ENCODE assay signal across 10 cellular contexts in genomic region chr11:65646921-65647701, GRCh38. TPM values are rescaled to one million over a fixed set of nuclear protein-coding genes. Genes with fewer than 3 reads are reported as not detected.
DNase-seq lines count a peak whose midpoint lies in the region; ATAC-seq and TF ChIP-seq lines count a peak whose summit lies in the region.
"Had no signal": no experiment of that assay in that cellular context is flagged by ENCODE, and none has a peak within 500 bp of the region (broad histone marks: within the 10 kb centered on the region; RNA-seq: fewer than 3 reads in every experiment).

No MANE protein-coding gene starts in this region.

- H4K5ac ChIP-seq in mesendoderm (ENCODE audit: low read length): no peak overlapping the region

- no peak overlapping the region for H3K27ac ChIP-seq in cardiac muscle cell
- peak overlapping the region; percentile 14 to 44 for H3K27ac ChIP-seq in esophagus (ENCODE audit: low read depth in 2 of 2, low read length in 1 of 2)
- H3K27ac ChIP-seq in mesendoderm (ENCODE audit: low read depth, low read length): no peak overlapping the region

- intact Hi-C loops in Right ventricle myocardium inferior (cut with DNase I): no loop called here

- H3K18ac ChIP-seq in mesendoderm (ENCODE audit: low read length): peak overlapping the region; percentile 5

- no peak for ATAC-seq in Right ventricle myocardium inferior
- no peak for ATAC-seq in GM19328 (IDR thresholded peaks at IDR 0.05; ENCODE audit: unreplicated experiment)
- ATAC-seq in GM19452 (IDR thresholded peaks at IDR 0.05; ENCODE audit: unreplicated experiment): no peak
- ATAC-seq in HG03039 (IDR thresholded peaks at IDR 0.05; ENCODE audit: unreplicated experiment): no peak

- no peaks in the 10 kb centered on the region for H3K79me1 ChIP-seq in mesendoderm (ENCODE audit: low read length)

- H3K4me3 ChIP-seq in cardiac muscle cell (peak overlapping the region; percentile 15), esophagus (ENCODE audit: low read depth in 1 of 2, low read length in 2 of 2) (peak overlapping the region; percentile 48 to 52), mesendoderm (ENCODE audit: low read length) (peak overlapping the region; percentile 54)
- H3K4me3 ChIP-seq: MG63 had no signal

- H3K9me3 ChIP-seq in cardiac muscle cell (ENCODE audit: low read depth): no peaks in the 10 kb centered on the region
- H3K9me3 ChIP-seq in esophagus (ENCODE audit: control insufficient read depth in 2 of 2, insufficient read depth in 1 of 2, low read depth in 1 of 2, low read length in 1 of 2): no peaks in the 10 kb centered on the region
- H3K9me3 ChIP-seq: MG63 had no signal

- H2BK15ac ChIP-seq in mesendoderm (replicated peaks; ENCODE audit: low read depth): no peak overlapping the region

- DNase-seq in cardiac muscle cell (ENCODE audit: low read depth in 1 of 2, low spot score in 1 of 2) (peak in 1 of 2 donors; percentile 35), Right ventricle myocardium inferior (ENCODE audit: missing footprints) (no peak), mesendoderm (peak; percentile 51)
- DNase-seq in stimulated activated naive CD4-positive, alpha-beta T cell treated with Interleukin-2 at 50 U/mL for 16 hours (lab: John Stamatoyannopoulos, UW): no peak
- DNase-seq: activated CD8-positive, alpha-beta memory T cell treated with anti-CD3 and anti-CD28 coated beads for 24 hours; MG63 had no signal

- H3K4me1 ChIP-seq in cardiac muscle cell (ENCODE audit: low read depth): no peaks in the 10 kb centered on the region
- peaks cover 3 to 43% of the 10 kb centered on the region in 2 donors for H3K4me1 ChIP-seq in esophagus (ENCODE audit: control insufficient read depth in 2 of 2, insufficient read depth in 2 of 2, low read length in 1 of 2)
- no peaks in the 10 kb centered on the region for H3K4me1 ChIP-seq in mesendoderm (ENCODE audit: control insufficient read depth, low read depth, low read length)

- H3K36me3 ChIP-seq in cardiac muscle cell (no peaks in the 10 kb centered on the region), esophagus (ENCODE audit: control insufficient read depth in 2 of 2, insufficient read depth in 2 of 2, low read length in 1 of 2) (peaks cover 0 to 31% of the 10 kb centered on the region in 2 donors), mesendoderm (ENCODE audit: control insufficient read depth, insufficient read depth, low read length) (no peaks in the 10 kb centered on the region)

- no peak overlapping the region for H2BK5ac ChIP-seq in mesendoderm (ENCODE audit: low read length)

- peak overlapping the region; percentile 94 for H3K56ac ChIP-seq in mesendoderm (ENCODE audit: low read length)

- peak overlapping the region; percentile 73 for H3K9ac ChIP-seq in mesendoderm (ENCODE audit: low read length)

- no peaks in the 10 kb centered on the region for H3K79me2 ChIP-seq in mesendoderm (ENCODE audit: control insufficient read depth, insufficient read depth, low read length)

- no peak overlapping the region for H4K8ac ChIP-seq in mesendoderm (ENCODE audit: low read depth, low read length)

- 45 to 49% methylated on average over 78 to 91 of the region's 91 CpGs for WGBS in esophagus, 2 donors
- no CpG with 5 or more reads among the region's 91 CpGs for WGBS in mesendoderm (ENCODE audit: extremely low coverage, insufficient coverage, low lambda C conversion rate)

- no peak overlapping the region for H2AK5ac ChIP-seq in mesendoderm (ENCODE audit: low read length)

- peak; percentile 5 for TF ChIP-seq CTCF in cardiac muscle cell (IDR thresholded peaks at IDR 0.05; ENCODE audit: low read depth, low read length)

- H3K4ac ChIP-seq in mesendoderm (ENCODE audit: low read depth, low read length): no peak overlapping the region

- H2BK120ac ChIP-seq in mesendoderm (ENCODE audit: low read depth, low read length): no peak overlapping the region

- no peak overlapping the region for H3K23ac ChIP-seq in mesendoderm (ENCODE audit: low read length)

- peak overlapping the region; percentile 83 for H3K4me2 ChIP-seq in mesendoderm (ENCODE audit: low read length)

- no peaks in the 10 kb centered on the region for H3K27me3 ChIP-seq in cardiac muscle cell
- no peaks in the 10 kb centered on the region for H3K27me3 ChIP-seq in esophagus (ENCODE audit: control insufficient read depth in 1 of 2, insufficient read depth in 2 of 2, low read length in 2 of 2)
- no peaks in the 10 kb centered on the region for H3K27me3 ChIP-seq in mesendoderm (ENCODE audit: insufficient read depth, low read length, poor library complexity)
- H3K27me3 ChIP-seq: MG63 had no signal

RNA-seq across cellular contexts. Expression of gene SIPA1, which starts 9.2 kb away (rescaled TPM):
- total RNA-seq in cardiac muscle cell (17.3 and 25.9 TPM in 2 replicates), Right ventricle myocardium inferior (28.2 TPM)
- polyA plus RNA-seq in cardiac muscle cell (21.6 and 33.7 TPM in 2 replicates), esophagus (10 to 100 TPM; 22.8 to 32.5 TPM)
- polyA plus RNA-seq in mesendoderm (2013, experiment 1 of 2): 36.3 TPM
- 38.3 TPM for polyA plus RNA-seq in mesendoderm (2013, experiment 2 of 2)

RNA-seq across cellular contexts. Expression of gene RELA, which starts 15.6 kb away (rescaled TPM):
- total RNA-seq in cardiac muscle cell (39.8 and 51.9 TPM in 2 replicates), Right ventricle myocardium inferior (36.7 TPM)
- polyA plus RNA-seq in cardiac muscle cell (46.2 and 46.5 TPM in 2 replicates), esophagus (10 to 100 TPM; 39.6 to 40.0 TPM)
- polyA plus RNA-seq in mesendoderm (2013, experiment 1 of 2): 19.9 TPM
- polyA plus RNA-seq in mesendoderm (2013, experiment 2 of 2): 22.4 TPM

RNA-seq across cellular contexts. Expression of gene PCNX3, which starts 31.5 kb away (rescaled TPM):
- total RNA-seq in cardiac muscle cell (40.9 and 42.7 TPM in 2 replicates), Right ventricle myocardium inferior (12.4 TPM)
- polyA plus RNA-seq in cardiac muscle cell (18.9 and 22.0 TPM in 2 replicates), esophagus (10 to 100 TPM; 15.0 to 16.1 TPM)
- 16.1 TPM for polyA plus RNA-seq in mesendoderm (2013, experiment 1 of 2)
- polyA plus RNA-seq in mesendoderm (2013, experiment 2 of 2): 16.3 TPM

RNA-seq across cellular contexts. Expression of gene MAP3K11, which starts 33.1 kb away (rescaled TPM):
- 44.8 and 63.1 TPM in 2 replicates for total RNA-seq in cardiac muscle cell
- polyA plus RNA-seq in cardiac muscle cell: 25.9 and 31.2 TPM in 2 replicates
- 40.0 TPM for total RNA-seq in Right ventricle myocardium inferior
- 10 to 100 TPM; 25.7 to 35.2 TPM for polyA plus RNA-seq in esophagus
- 21.4 TPM for polyA plus RNA-seq in mesendoderm (2013, experiment 1 of 2)
- polyA plus RNA-seq in mesendoderm (2013, experiment 2 of 2): 21.4 TPM

RNA-seq across cellular contexts. Expression of gene KCNK7, which starts 51.5 kb away (rescaled TPM):
- total RNA-seq in cardiac muscle cell (0.25 TPM in 1 of 2 replicates, not detected in the other), Right ventricle myocardium inferior (0.43 TPM)
- polyA plus RNA-seq in cardiac muscle cell (not detected in 2 replicates), esophagus (10 to 100 TPM; 18.4 to 19.8 TPM)
- not detected for polyA plus RNA-seq in mesendoderm (2013, experiment 1 of 2)
- 0.04 TPM for polyA plus RNA-seq in mesendoderm (2013, experiment 2 of 2)

Comparison
In these comparisons a context has a peak if more than half of its experiments do, and no peak if none do; other contexts are left out.
1. H3K27ac ChIP-seq: peak in esophagus (2 of 2); none in cardiac muscle cell (single experiment) and mesendoderm (single experiment).
2. Peak in every context shown above with its lines, with median percentiles within 50 percentile points of each other: H3K4me3 ChIP-seq.